ENCODE assay signal across 14 cellular contexts in the genomic region with DNA sequence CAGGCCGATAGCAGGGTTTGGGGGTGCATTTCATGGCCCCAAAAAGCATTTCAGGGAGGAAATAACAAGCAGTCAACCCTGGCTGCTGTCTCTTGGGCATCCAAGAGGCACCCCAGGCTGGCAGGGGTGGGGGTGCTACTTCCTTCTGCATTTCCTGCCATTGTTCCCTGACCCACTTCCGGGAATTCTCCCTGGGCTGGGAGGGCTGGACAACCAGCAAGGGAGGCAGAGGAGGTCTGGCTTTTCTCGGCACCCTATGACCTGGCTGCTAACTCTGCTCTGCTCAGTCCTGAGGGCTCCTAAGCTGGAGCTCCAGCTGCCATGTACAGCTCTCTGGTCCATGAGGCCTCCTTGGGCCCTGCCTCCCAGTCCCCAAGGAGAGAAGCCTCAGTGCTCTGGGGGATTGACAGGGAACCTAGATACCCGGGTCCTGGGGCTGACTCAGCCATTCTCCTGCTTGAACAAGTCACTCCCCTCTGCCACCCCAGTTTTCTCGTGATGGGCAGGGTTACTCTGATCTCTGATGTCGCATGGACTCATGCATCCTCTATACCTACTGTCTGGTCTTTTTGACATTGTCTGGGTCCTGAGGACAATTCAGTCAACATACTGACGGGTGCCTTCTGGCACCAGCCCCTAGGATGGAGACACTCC. TPM values are rescaled to one million over a fixed set of nuclear protein-coding genes. Genes with fewer than 3 reads are reported as not detected.
A peak's percentile ranks its signal among the peaks of the same experiment; 100 is the strongest.
DNase-seq lines count a peak whose midpoint lies in the region; ATAC-seq and TF ChIP-seq lines count a peak whose summit lies in the region.
"Had no signal": no experiment of that assay in that cellular context is flagged by ENCODE, and none has a peak within 500 bp of the region (broad histone marks: within the 10 kb centered on the region; RNA-seq: fewer than 3 reads in every experiment).

No MANE protein-coding gene starts in this region.

- H3K9me3 ChIP-seq in left lung = no peaks in the 10 kb centered on the region
- H3K9me3 ChIP-seq: vagina had no signal

- H3K27me3 ChIP-seq in left lung = no peaks in the 10 kb centered on the region
- H3K27me3 ChIP-seq: vagina had no signal

- intact Hi-C loops in left lung (cut with DNase I) (no loop called here), sciatic nerve (cut with DNase I) (no loop called here)

- DNase-seq in HK-2 (ENCODE audit: unreplicated experiment) = peak; percentile 23
- DNase-seq in dermis blood vessel endothelial cell = peak; percentile 93
- no peak for DNase-seq in left lung
- no peak for DNase-seq in sciatic nerve (ENCODE audit: low spot score)
- no peak for DNase-seq in NCI-H1092 (lab: John Stamatoyannopoulos, UW)
- DNase-seq in stimulated activated CD4-positive, alpha-beta T cell treated with anti-CD3 and anti-CD28 coated beads, Interleukin-4, amount 100 ng/mL, for 1 hour = no peak
- DNase-seq: activated CD4-positive, alpha-beta T cell treated with anti-CD3 and anti-CD28 coated beads, Interleukin-2, amount 50 U/mL, for 4 hours; KG1; NCI-H1694; occipital lobe; stimulated activated CD8-positive, alpha-beta memory T cell treated with anti-CD3 and anti-CD28 coated beads, Interleukin-4, amount 100 ng/mL, for 48 hours had no signal

- peak overlapping the region; percentile 11 to 80 for H3K27ac ChIP-seq in left lung

- peaks cover 0 to 26% of the 10 kb centered on the region in 2 donors for H3K36me3 ChIP-seq in left lung
- H3K36me3 ChIP-seq: vagina had no signal

- peaks cover 0 to 35% of the 10 kb centered on the region in 2 donors for H3K4me1 ChIP-seq in left lung

- no peak overlapping the region for H3K4me3 ChIP-seq in left lung
- H3K4me3 ChIP-seq: vagina had no signal

- peak; percentile 30 for ATAC-seq in left lung
- peak; percentile 30 for ATAC-seq in sciatic nerve
- no peak for ATAC-seq in SK-N-SH treated with all-trans-retinoic acid at 6 μM for 48 hours
- no peak for ATAC-seq in HG03135 (IDR thresholded peaks at IDR 0.05; ENCODE audit: unreplicated experiment)

- no peak for TF ChIP-seq CTCF in left lung (IDR thresholded peaks at IDR 0.05)

TF ChIP-seq in SK-N-SH treated with all-trans-retinoic acid at 6 μM for 48 hours, 23 proteins besides CTCF, POLR2A, EP300 and RAD21:
- no peak for TF ChIP-seq ZFP3 (CRISPR knock-in tag; IDR thresholded peaks at IDR 0.05)
- TF ChIP-seq, protein P1, sequence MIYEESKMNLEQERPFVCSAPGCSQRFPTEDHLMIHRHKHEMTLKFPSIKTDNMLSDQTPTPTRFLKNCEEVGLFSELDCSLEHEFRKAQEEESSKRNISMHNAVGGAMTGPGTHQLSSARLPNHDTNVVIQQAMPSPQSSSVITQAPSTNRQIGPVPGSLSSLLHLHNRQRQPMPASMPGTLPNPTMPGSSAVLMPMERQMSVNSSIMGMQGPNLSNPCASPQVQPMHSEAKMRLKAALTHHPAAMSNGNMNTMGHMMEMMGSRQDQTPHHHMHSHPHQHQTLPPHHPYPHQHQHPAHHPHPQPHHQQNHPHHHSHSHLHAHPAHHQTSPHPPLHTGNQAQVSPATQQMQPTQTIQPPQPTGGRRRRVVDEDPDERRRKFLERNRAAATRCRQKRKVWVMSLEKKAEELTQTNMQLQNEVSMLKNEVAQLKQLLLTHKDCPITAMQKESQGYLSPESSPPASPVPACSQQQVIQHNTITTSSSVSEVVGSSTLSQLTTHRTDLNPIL (CRISPR knock-in tag; IDR thresholded peaks at IDR 0.05; ENCODE audit: low read depth) = no peak

RNA-seq across cellular contexts. Expression of a gene that starts 47.2 kb away (rescaled TPM):
- total RNA-seq in dermis blood vessel endothelial cell = 145 and 268 TPM in 2 replicates
- 10 to 100 TPM; 24.5 to 71.4 TPM for total RNA-seq in left lung
- 21.8 TPM for total RNA-seq in sciatic nerve

Comparison
In these comparisons a context has a peak if more than half of its experiments do, and no peak if none do; other contexts are left out.
1. DNase-seq: peak in HK-2 (single experiment) and dermis blood vessel endothelial cell (single experiment); none in left lung (0 of 2), sciatic nerve (single experiment), NCI-H1092 (single experiment) and stimulated activated CD4-positive, alpha-beta T cell treated with anti-CD3 and anti-CD28 coated beads, Interleukin-4, amount 100 ng/mL, for 1 hour (single experiment).
2. ATAC-seq: peak in left lung (single experiment) and sciatic nerve (single experiment); none in SK-N-SH treated with all-trans-retinoic acid at 6 μM for 48 hours (single experiment) and HG03135 (single experiment).